In genomic region chr6:53331678-53332077, GRCh38 we compare ENCODE assay signal across 24 cellular contexts. TPM values are rescaled to one million over a fixed set of nuclear protein-coding genes. Genes with fewer than 3 reads are reported as not detected.
DNase-seq lines count a peak whose midpoint lies in the region; ATAC-seq lines count a peak whose summit lies in the region.
"Had no signal": no experiment of that assay in that cellular context is flagged by ENCODE, and none has a peak within 500 bp of the region (broad histone marks: within the 10 kb centered on the region; RNA-seq: fewer than 3 reads in every experiment).

No MANE protein-coding gene starts in this region.

- peak overlapping the region; percentile 95 for H3K27ac Mint-ChIP-seq in activated naive CD4-positive, alpha-beta T cell treated with anti-CD3 and anti-CD28 coated beads, Interleukin-2, amount 50 U/mL, for 24 hours
- peak overlapping the region; percentile 98 to 99 for H3K27ac Mint-ChIP-seq in T-cell
- peak overlapping the region; percentile 57 to 97 for H3K27ac Mint-ChIP-seq in effector memory CD8-positive, alpha-beta T cell

- no peaks in the 10 kb centered on the region for H3K9me3 Mint-ChIP-seq in activated naive CD4-positive, alpha-beta T cell treated with anti-CD3 and anti-CD28 coated beads, Interleukin-2, amount 50 U/mL, for 24 hours
- no peaks in the 10 kb centered on the region for H3K9me3 Mint-ChIP-seq in T-cell
- H3K9me3 Mint-ChIP-seq in effector memory CD8-positive, alpha-beta T cell = no peaks in the 10 kb centered on the region
- H3K9me3 Mint-ChIP-seq: activated CD4-positive, alpha-beta T cell treated with anti-CD3 and anti-CD28 coated beads, Interleukin-2, amount 10 ng/mL, durations not matched to agents 24 days and 14 days had no signal

- peaks cover 13% of the 10 kb centered on the region for H3K36me3 Mint-ChIP-seq in activated naive CD4-positive, alpha-beta T cell treated with anti-CD3 and anti-CD28 coated beads, Interleukin-2, amount 50 U/mL, for 24 hours
- H3K36me3 Mint-ChIP-seq in T-cell = peaks cover 24% of the 10 kb centered on the region
- peaks cover 48% of the 10 kb centered on the region for H3K36me3 Mint-ChIP-seq in effector memory CD8-positive, alpha-beta T cell (ENCODE audit: insufficient read depth)

- H3K4me1 Mint-ChIP-seq in activated naive CD4-positive, alpha-beta T cell treated with anti-CD3 and anti-CD28 coated beads, Interleukin-2, amount 50 U/mL, for 24 hours = peaks cover 82% of the 10 kb centered on the region
- peaks cover 82 to 86% (median 83%) of the 10 kb centered on the region in 3 donors for H3K4me1 Mint-ChIP-seq in T-cell
- peaks cover 66 to 74% of the 10 kb centered on the region in 2 donors for H3K4me1 Mint-ChIP-seq in effector memory CD8-positive, alpha-beta T cell (ENCODE audit: low read depth in 2 of 2)

- ATAC-seq in T-cell (replicated peaks in 1 of 4) (no peak), GM19397 (IDR thresholded peaks at IDR 0.05; ENCODE audit: unreplicated experiment) (no peak)
- ATAC-seq in effector memory CD8-positive, alpha-beta T cell (replicated peaks) = no peak
- ATAC-seq: gastroesophageal sphincter had no signal

- POLR2A ChIA-PET in T-cell (lab: Charles Lee) = interaction anchor here (0.6 to 4.4 kb wide), 4 partner anchors 9 to 41 kb away, joined by 3 to 21 read pairs (median 3); no protein-coding TSS in a partner anchor

- H3K27ac ChIP-seq in substantia nigra (ENCODE audit: low read depth, low read length, poor library complexity, severe bottlenecking) = no peak overlapping the region
- H3K27ac ChIP-seq: BLaER1, brain microvascular endothelial cell, gastroesophageal sphincter, parathyroid adenoma, SJCRH30, WERI-Rb-1 had no signal

- no peak for DNase-seq in activated naive CD4-positive, alpha-beta T cell treated with anti-CD3 and anti-CD28 coated beads, Interleukin-2, amount 50 U/mL, for 16 hours
- DNase-seq in T-cell = no peak
- no peak for DNase-seq in effector memory CD8-positive, alpha-beta T cell
- no peak for DNase-seq in NCI-H774 (lab: John Stamatoyannopoulos, UW)
- DNase-seq in substantia nigra (lab: John Stamatoyannopoulos, UW) = no peak
- DNase-seq: activated CD4-positive, alpha-beta T cell treated with anti-CD3 and anti-CD28 coated beads, Interleukin-2, amount 10 ng/mL, durations not matched to agents 24 days and 14 days; activated effector memory CD4-positive, alpha-beta T cell treated with anti-CD3 and anti-CD28 coated beads, Interleukin-2, amount 50 U/mL, for 16 hours; amygdala; brain microvascular endothelial cell; H7; KG1; NCI-H1092 treated with DMSO at 0.1 percent for 48 hours; NCI-H1694 treated with DMSO at 0.1 percent for 48 hours; NCI-H446 treated with DMSO at 0.1 percent for 48 hours; NCI-H82; retina; SJCRH30; stimulated activated naive CD4-positive, alpha-beta T cell; WERI-Rb-1 had no signal

- peak overlapping the region; percentile 20 for H3K4me3 Mint-ChIP-seq in activated naive CD4-positive, alpha-beta T cell treated with anti-CD3 and anti-CD28 coated beads, Interleukin-2, amount 50 U/mL, for 24 hours
- peak overlapping the region; percentile 53 to 65 (median 56) for H3K4me3 Mint-ChIP-seq in T-cell
- peak overlapping the region in 1 of 2 donors; percentile 35 for H3K4me3 Mint-ChIP-seq in effector memory CD8-positive, alpha-beta T cell

- CTCF ChIA-PET in T-cell (lab: Charles Lee) = interaction anchor here in 1 of 2 donors (0.6 to 1.4 kb wide), 3 partner anchors 10 to 160 kb away, joined by 3 to 4 read pairs (median 4); no protein-coding TSS in a partner anchor

- no peaks in the 10 kb centered on the region for H3K27me3 Mint-ChIP-seq in activated naive CD4-positive, alpha-beta T cell treated with anti-CD3 and anti-CD28 coated beads, Interleukin-2, amount 50 U/mL, for 24 hours
- no peaks in the 10 kb centered on the region for H3K27me3 Mint-ChIP-seq in T-cell
- no peaks in the 10 kb centered on the region for H3K27me3 Mint-ChIP-seq in effector memory CD8-positive, alpha-beta T cell
- H3K27me3 Mint-ChIP-seq: activated CD4-positive, alpha-beta T cell treated with anti-CD3 and anti-CD28 coated beads, Interleukin-2, amount 10 ng/mL, durations not matched to agents 24 days and 14 days had no signal

RNA-seq across cellular contexts. Expression of gene ELOVL5, which starts 17.1 kb away (rescaled TPM):
- total RNA-seq in T-cell = 100 to 1,000 TPM in 1 of 5 donors, 10 to 100 TPM in 4; 71.4 to 101 (median 86.5) TPM
